In genomic region chr13:97259787-97260641, GRCh38 we compare ENCODE assay signal across 9 cellular contexts. TPM values are rescaled to one million over a fixed set of nuclear protein-coding genes. Genes with fewer than 3 reads are reported as not detected.
DNase-seq lines count a peak whose midpoint lies in the region; ATAC-seq and TF ChIP-seq lines count a peak whose summit lies in the region.
"Had no signal": no experiment of that assay in that cellular context is flagged by ENCODE, and none has a peak within 500 bp of the region (broad histone marks: within the 10 kb centered on the region; RNA-seq: fewer than 3 reads in every experiment).

No MANE protein-coding gene starts in this region.

- H2BK120ac ChIP-seq in mesendoderm (ENCODE audit: low read depth, low read length) = peak overlapping the region; percentile 24

- CTCF ChIA-PET in GM10248 (lab: Yijun Ruan, JAX) = interaction anchor here (2.1 kb wide), 1 partner anchor 13 kb away, joined by 8 read pairs; no protein-coding TSS in a partner anchor

- no peaks in the 10 kb centered on the region for H3K79me1 ChIP-seq in mesendoderm (ENCODE audit: low read length)

- H3K4me1 ChIP-seq in colonic mucosa (no peaks in the 10 kb centered on the region), mesendoderm (ENCODE audit: control insufficient read depth, low read depth, low read length) (peaks cover 4% of the 10 kb centered on the region)

- H3K4me2 ChIP-seq in mesendoderm (ENCODE audit: low read length) = no peak overlapping the region

- no peaks in the 10 kb centered on the region for H3K79me2 ChIP-seq in mesendoderm (ENCODE audit: control insufficient read depth, insufficient read depth, low read length)

- no peaks in the 10 kb centered on the region for H3K36me3 ChIP-seq in colonic mucosa
- H3K36me3 ChIP-seq in mesendoderm (ENCODE audit: control insufficient read depth, insufficient read depth, low read length) = no peaks in the 10 kb centered on the region
- H3K36me3 ChIP-seq in MG63 = peaks cover 56% of the 10 kb centered on the region

- TF ChIP-seq CTCF in colonic mucosa (IDR thresholded peaks at IDR 0.05) = no peak
- TF ChIP-seq CTCF in GM10248 (IDR thresholded peaks at IDR 0.05; ENCODE audit: control extremely low read depth, extremely low read depth, low read depth, missing control alignments) = no peak

- H3K4me3 ChIP-seq in colonic mucosa (no peak overlapping the region), mesendoderm (ENCODE audit: low read length) (no peak overlapping the region), MG63 (no peak overlapping the region)

- WGBS in mesendoderm (ENCODE audit: extremely low coverage, insufficient coverage, low lambda C conversion rate) = no CpG with 5 or more reads among the region's 13 CpGs

- H2AK5ac ChIP-seq in mesendoderm (ENCODE audit: low read length) = no peak overlapping the region

- in situ Hi-C loops in KBM-7 (cut with MboI; ENCODE audit: low pct_unique_long_range_greater_than_20kb, low sequenced_read_pairs) = no loop called here

- peak overlapping the region; percentile 86 for H3K4ac ChIP-seq in mesendoderm (ENCODE audit: low read depth, low read length)

- H3K56ac ChIP-seq in mesendoderm (ENCODE audit: low read length) = no peak overlapping the region

- H3K9me3 ChIP-seq in colonic mucosa (no peaks in the 10 kb centered on the region), MG63 (no peaks in the 10 kb centered on the region)

- H4K5ac ChIP-seq in mesendoderm (ENCODE audit: low read length) = no peak overlapping the region

- DNase-seq in A172 (ENCODE audit: low spot score) (peak; percentile 90), M059J (ENCODE audit: low read depth) (peak; percentile 78), colonic mucosa (no peak), mesendoderm (peak; percentile 77), MG63 (no peak), KBM-7 (no peak), GM10248 (ENCODE audit: extremely low spot score) (no peak)

- ATAC-seq in HG02571 (IDR thresholded peaks at IDR 0.05; ENCODE audit: unreplicated experiment) = no peak
- ATAC-seq: activated CD4-positive, CD25-positive, alpha-beta regulatory T cell treated with anti-CD3 and anti-CD28 coated beads, Interleukin-2, amount 50 U/mL, for 24 hours had no signal

- H2BK15ac ChIP-seq in mesendoderm (replicated peaks; ENCODE audit: low read depth) = no peak overlapping the region

- no peak overlapping the region for H2BK5ac ChIP-seq in mesendoderm (ENCODE audit: low read length)

- H3K23ac ChIP-seq in mesendoderm (ENCODE audit: low read length) = no peak overlapping the region

- intact Hi-C loops in colonic mucosa (cut with DNase I) = no loop called here

- H3K27ac ChIP-seq in colonic mucosa (peak overlapping the region; percentile 18), mesendoderm (ENCODE audit: low read depth, low read length) (no peak overlapping the region)

- H4K8ac ChIP-seq in mesendoderm (ENCODE audit: low read depth, low read length) = no peak overlapping the region

- POLR2A ChIA-PET in GM10248 (lab: Yijun Ruan, JAX) = interaction anchor here (0.6 kb wide), 1 partner anchor 60 kb away, joined by 3 read pairs; no protein-coding TSS in a partner anchor

- H3K27me3 ChIP-seq in colonic mucosa = no peaks in the 10 kb centered on the region
- H3K27me3 ChIP-seq in mesendoderm (ENCODE audit: insufficient read depth, low read length, poor library complexity) = no peaks in the 10 kb centered on the region
- no peaks in the 10 kb centered on the region for H3K27me3 ChIP-seq in MG63

- H3K9ac ChIP-seq in colonic mucosa (ENCODE audit: low read depth in 2 of 2, low read length in 2 of 2) (no peak overlapping the region), mesendoderm (ENCODE audit: low read length) (no peak overlapping the region)

- peak overlapping the region; percentile 82 for H3K18ac ChIP-seq in mesendoderm (ENCODE audit: low read length)

RNA-seq across cellular contexts. Expression of gene MBNL2, which starts 37.9 kb away (rescaled TPM):
- total RNA-seq in A172 (2014; rRNA removed; shearing (Covaris generic)) = 176 and 204 TPM in 2 replicates
- total RNA-seq in M059J (2014; rRNA removed; shearing (Covaris generic)) = 57.2 and 72.8 TPM in 2 replicates
- 10 to 100 TPM; 28.2 to 61.8 TPM for total RNA-seq in colonic mucosa
- 2.0 TPM for polyA plus RNA-seq in mesendoderm (2013, experiment 1 of 2)
- 2.2 TPM for polyA plus RNA-seq in mesendoderm (2013, experiment 2 of 2)
- 28.6 and 37.7 TPM in 2 replicates for total RNA-seq in MG63 (2014; rRNA removed; shearing (Covaris generic); ENCODE audit: low replicate concordance)

Comparison
In these comparisons a context has a peak if more than half of its experiments do, and no peak if none do; other contexts are left out.
1. DNase-seq: peak in A172 (single experiment), M059J (single experiment) and mesendoderm (single experiment); none in colonic mucosa (single experiment), MG63 (single experiment), KBM-7 (single experiment) and GM10248 (single experiment).